8 cellular contexts compared by ENCODE assay signal in genomic region chr4:86556791-86557415, GRCh38. TPM values are rescaled to one million over a fixed set of nuclear protein-coding genes. Genes with fewer than 3 reads are reported as not detected.
A peak's percentile ranks its signal among the peaks of the same experiment; 100 is the strongest.
DNase-seq lines count a peak whose midpoint lies in the region; ATAC-seq and TF ChIP-seq lines count a peak whose summit lies in the region.
"Had no signal": no experiment of that assay in that cellular context is flagged by ENCODE, and none has a peak within 500 bp of the region (broad histone marks: within the 10 kb centered on the region; RNA-seq: fewer than 3 reads in every experiment).

No MANE protein-coding gene starts in this region.

- H3K36me3 ChIP-seq in adipocyte (ENCODE audit: control insufficient read depth, insufficient read depth, low read length, severe bottlenecking) (no peaks in the 10 kb centered on the region), osteoblast (ENCODE audit: insufficient read depth, low read length) (no peaks in the 10 kb centered on the region), heart right ventricle (no peaks in the 10 kb centered on the region)

- H2AFZ ChIP-seq in osteoblast (ENCODE audit: low read length) = no peak overlapping the region

- DNase-seq in adipocyte (ENCODE audit: low read depth) = peak; percentile 33
- no peak for DNase-seq in osteoblast (ENCODE audit: insufficient read length, low spot score, missing footprints)
- no peak for DNase-seq in NCI-H1930 (lab: John Stamatoyannopoulos, UW)
- no peak for DNase-seq in RWPE1 (ENCODE audit: low spot score)
- DNase-seq in heart right ventricle = no peak

- H3K4me3 ChIP-seq in adipocyte (ENCODE audit: low read length) = peak overlapping the region; percentile 33
- H3K4me3 ChIP-seq in osteoblast (ENCODE audit: insufficient read depth, low read length) = no peak overlapping the region
- no peak overlapping the region for H3K4me3 ChIP-seq in heart right ventricle

- POLR2A ChIA-PET in RWPE1 (lab: Yijun Ruan, JAX; ENCODE audit: low non-redundant PET) = no interaction called here

- H3K9ac ChIP-seq in adipocyte (ENCODE audit: low read length) = no peak overlapping the region

- H3K79me2 ChIP-seq in osteoblast (ENCODE audit: insufficient read depth, low read length) = no peaks in the 10 kb centered on the region

- TF ChIP-seq CTCF in osteoblast (IDR thresholded peaks at IDR 0.05; ENCODE audit: extremely low read depth, low read depth, low read length) (no peak), RWPE1 (conservative IDR thresholded peaks at IDR 0.05; ENCODE audit: low read depth) (no peak), heart right ventricle (IDR thresholded peaks at IDR 0.05) (no peak)

- CTCF ChIA-PET in RWPE1 (lab: Yijun Ruan, JAX) = no interaction called here

- peak; percentile 40 for ATAC-seq in GM19351 (IDR thresholded peaks at IDR 0.05; ENCODE audit: unreplicated experiment)
- ATAC-seq in HG03139 (IDR thresholded peaks at IDR 0.05; ENCODE audit: unreplicated experiment) = peak; percentile 47
- ATAC-seq in heart right ventricle = no peak
- ATAC-seq: Panc1 had no signal

- H3K4me1 ChIP-seq in adipocyte (ENCODE audit: control insufficient read depth, insufficient read depth, low read length) (peaks cover 15% of the 10 kb centered on the region), osteoblast (ENCODE audit: insufficient read depth, low read length) (peaks cover 9% of the 10 kb centered on the region), heart right ventricle (peaks cover 0 to 30% (median 0%) of the 10 kb centered on the region in 9 donors)

- H3K27ac ChIP-seq in osteoblast (ENCODE audit: low read depth, low read length) = no peak overlapping the region
- no peak overlapping the region for H3K27ac ChIP-seq in RWPE1
- peak overlapping the region in 1 of 10 donors; percentile 17 for H3K27ac ChIP-seq in heart right ventricle

- H3K27me3 ChIP-seq in adipocyte (replicated peaks; ENCODE audit: control insufficient read depth, insufficient read depth, low read length) (no peaks in the 10 kb centered on the region), osteoblast (ENCODE audit: insufficient read depth, low read length) (no peaks in the 10 kb centered on the region), heart right ventricle (peaks cover 0 to 10% (median 0%) of the 10 kb centered on the region in 7 donors)

- no peaks in the 10 kb centered on the region for H4K20me1 ChIP-seq in osteoblast (ENCODE audit: insufficient read depth, low read length)

- intact Hi-C loops in heart right ventricle (cut with DNase I) = no loop called here

- peak overlapping the region; percentile 8 for H3K4me2 ChIP-seq in osteoblast (ENCODE audit: insufficient read depth, low read length)

- H3K9me3 ChIP-seq in adipocyte (ENCODE audit: control insufficient read depth, low read length) (no peaks in the 10 kb centered on the region), osteoblast (ENCODE audit: low read depth, low read length) (no peaks in the 10 kb centered on the region), heart right ventricle (no peaks in the 10 kb centered on the region)

RNA-seq across cellular contexts. Expression of gene PTPN13, which starts 37.2 kb away (rescaled TPM):
- 70.2 and 87.8 TPM in 2 replicates for total RNA-seq in osteoblast
- 1 to 10 TPM; 1.4 to 5.5 (median 3.0) TPM for total RNA-seq in heart right ventricle
- 1 to 10 TPM in 1 of 2 donors, under 1 TPM in 1; 0.70 to 1.9 TPM for polyA plus RNA-seq in heart right ventricle

Comparison
In these comparisons a context has a peak if more than half of its experiments do, and no peak if none do; other contexts are left out.
1. ATAC-seq: peak in GM19351 (single experiment) and HG03139 (single experiment); none in heart right ventricle (0 of 8).
2. RNA of gene PTPN13, which starts 37.2 kb away (total RNA-seq): 70.2 to 87.8 TPM in osteoblast; 1.4 to 5.5 TPM in heart right ventricle; every median in the first group is over 10 times any median in the second.